ENCODE assay signal across 8 cellular contexts in the genomic region with DNA sequence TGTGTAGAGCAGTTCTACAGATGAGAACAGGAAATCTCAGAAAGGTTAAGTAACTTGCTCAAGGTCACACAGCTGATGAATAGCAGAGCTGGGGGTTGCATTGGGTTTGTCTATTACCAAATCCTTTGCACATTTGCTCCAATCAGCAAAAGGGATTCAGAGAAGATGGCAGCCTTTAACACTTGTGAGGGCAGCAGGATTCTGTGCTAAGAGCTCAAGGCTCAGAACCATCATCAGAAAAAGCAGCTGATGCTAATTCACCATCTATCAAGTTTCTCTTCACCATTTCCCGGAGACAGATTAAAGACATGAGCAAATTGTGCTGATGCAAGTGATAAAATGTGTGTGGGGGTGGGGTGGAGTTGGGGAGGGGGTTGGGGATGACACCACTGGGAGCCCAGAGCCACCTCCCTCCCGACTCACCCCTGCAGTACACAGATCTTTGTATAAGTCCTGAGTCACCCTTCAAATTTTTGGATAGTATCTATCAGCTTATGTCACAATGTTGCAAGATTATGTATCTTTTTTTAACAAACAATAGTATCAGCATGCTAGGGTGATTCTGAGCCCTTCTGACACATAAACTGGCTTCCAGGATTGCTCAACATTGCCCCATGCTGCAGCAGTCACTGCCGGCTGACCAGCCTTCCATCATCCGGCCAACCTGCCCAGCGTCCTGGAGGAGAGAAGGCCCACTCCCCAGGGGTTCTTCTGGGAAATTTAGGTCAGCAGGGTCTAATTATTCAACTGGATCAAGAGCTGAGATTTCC. TPM values are rescaled to one million over a fixed set of nuclear protein-coding genes. Genes with fewer than 3 reads are reported as not detected.
DNase-seq lines count a peak whose midpoint lies in the region; ATAC-seq and TF ChIP-seq lines count a peak whose summit lies in the region.

No MANE protein-coding gene starts in this region.

- H3K9me3 ChIP-seq in body of pancreas (no peaks in the 10 kb centered on the region), uterus (peaks cover 0 to 19% of the 10 kb centered on the region in 2 donors), MM.1S (replicated peaks; ENCODE audit: insufficient read depth, low read length) (no peaks in the 10 kb centered on the region), Karpas-422 (ENCODE audit: low read length) (peaks cover 5% of the 10 kb centered on the region)

- TF ChIP-seq CTCF in body of pancreas (IDR thresholded peaks at IDR 0.05) (no peak), lower leg skin (IDR thresholded peaks at IDR 0.05) (no peak), uterus (IDR thresholded peaks at IDR 0.05) (no peak), MM.1S (IDR thresholded peaks at IDR 0.05; ENCODE audit: low read length) (no peak)

- H3K36me3 ChIP-seq in body of pancreas (replicated peaks in 1 of 2; ENCODE audit: insufficient read depth in 1 of 2, low read depth in 2 of 2), result no peaks in the 10 kb centered on the region
- no peaks in the 10 kb centered on the region for H3K36me3 ChIP-seq in uterus
- no peaks in the 10 kb centered on the region for H3K36me3 ChIP-seq in MM.1S (replicated peaks; ENCODE audit: insufficient read depth, low read length)
- no peaks in the 10 kb centered on the region for H3K36me3 ChIP-seq in Karpas-422 (ENCODE audit: insufficient read depth, low read length)

- TF ChIP-seq POLR2A in body of pancreas (IDR thresholded peaks at IDR 0.05), result no peak
- TF ChIP-seq POLR2A in lower leg skin (IDR thresholded peaks at IDR 0.05), result no peak
- no peak for TF ChIP-seq POLR2A in uterus (IDR thresholded peaks at IDR 0.05)

- H3K4me1 ChIP-seq in body of pancreas, result peaks cover 34% of the 10 kb centered on the region
- H3K4me1 ChIP-seq in uterus, result no peaks in the 10 kb centered on the region
- H3K4me1 ChIP-seq in MM.1S (ENCODE audit: low read length), result peaks cover 25% of the 10 kb centered on the region
- H3K4me1 ChIP-seq in Karpas-422 (ENCODE audit: low read length), result no peaks in the 10 kb centered on the region

- DNase-seq in Right ventricle myocardium inferior (ENCODE audit: missing footprints) (no peak), cardiac septum (ENCODE audit: low spot score) (no peak), body of pancreas (peak; percentile 47 to 72 (median 56)), lower leg skin (ENCODE audit: low spot score in 2 of 2) (peak; percentile 80 to 94), uterus (peak; percentile 71 to 87), NCI-H2196 (lab: John Stamatoyannopoulos, UW; ENCODE audit: unreplicated experiment) (no peak), MM.1S (no peak), Karpas-422 (no peak)

- H3K9ac ChIP-seq in MM.1S (ENCODE audit: low read length), result no peak overlapping the region
- no peak overlapping the region for H3K9ac ChIP-seq in Karpas-422 (ENCODE audit: low read length)

- H3K4me3 ChIP-seq in body of pancreas, result no peak overlapping the region
- H3K4me3 ChIP-seq in lower leg skin (ENCODE audit: low read depth, poor library complexity, severe bottlenecking), result no peak overlapping the region
- no peak overlapping the region for H3K4me3 ChIP-seq in uterus
- no peak overlapping the region for H3K4me3 ChIP-seq in MM.1S (ENCODE audit: low read length)
- no peak overlapping the region for H3K4me3 ChIP-seq in Karpas-422 (ENCODE audit: low read length)

- intact Hi-C loops in Right ventricle myocardium inferior (cut with DNase I), result loop anchor here (1.0 to 2.0 kb wide), 2 partner anchors 165 to 201 kb away; no protein-coding TSS in a partner anchor
- intact Hi-C loops in cardiac septum (cut with DNase I), result loop anchor here (1.0 to 5.0 kb wide), 3 partner anchors 147 to 201 kb away; no protein-coding TSS in a partner anchor
- intact Hi-C loops in body of pancreas (cut with DNase I), result loop anchor here (10.0 kb wide), 2 partner anchors 165 to 195 kb away; no protein-coding TSS in a partner anchor
- intact Hi-C loops in lower leg skin (cut with DNase I; ENCODE audit: low total_unique reads), result loop anchor here (2.0 to 10.0 kb wide), 3 partner anchors 165 to 295 kb away; partner anchors contain the start of gene TMEM201
- intact Hi-C loops in uterus (cut with DNase I; ENCODE audit: low total_unique reads), result loop anchor here (10.0 kb wide), 1 partner anchor 165 kb away; no protein-coding TSS in a partner anchor

- WGBS in body of pancreas, 2 donors, result 19 to 29% methylated on average over 5 of the region's 5 CpGs
- WGBS in lower leg skin, 2 donors, result 23 to 38% methylated on average over 5 of the region's 5 CpGs

- H3K27me3 ChIP-seq in body of pancreas (no peaks in the 10 kb centered on the region), uterus (no peaks in the 10 kb centered on the region), MM.1S (replicated peaks; ENCODE audit: insufficient read depth, low read length) (0 out of 2 replicates have a peak, but pooled peaks cover 3% of the 10 kb centered on the region), Karpas-422 (ENCODE audit: low read length) (no peaks in the 10 kb centered on the region)

- no peak overlapping the region for H2AFZ ChIP-seq in MM.1S (ENCODE audit: low read length)
- H2AFZ ChIP-seq in Karpas-422 (ENCODE audit: low read length), result no peak overlapping the region

- ATAC-seq in Right ventricle myocardium inferior (peak; percentile 69), body of pancreas (peak; percentile 34)

- peak overlapping the region; percentile 23 to 78 (median 44) for H3K27ac ChIP-seq in body of pancreas
- peak overlapping the region; percentile 95 for H3K27ac ChIP-seq in uterus
- H3K27ac ChIP-seq in MM.1S (ENCODE audit: low read length), result no peak overlapping the region
- H3K27ac ChIP-seq in Karpas-422 (ENCODE audit: low read length), result no peak overlapping the region

- H3F3A ChIP-seq in MM.1S (ENCODE audit: insufficient read depth, low read length), result 0 out of 2 replicates have a peak, but pooled peaks cover 9% of the 10 kb centered on the region

- H3K4me2 ChIP-seq in MM.1S (ENCODE audit: low read depth, low read length) (no peak overlapping the region), Karpas-422 (ENCODE audit: low read depth, low read length, poor library complexity, severe bottlenecking) (no peak overlapping the region)

- H3K79me2 ChIP-seq in MM.1S (ENCODE audit: low read length) (peaks cover 7% of the 10 kb centered on the region), Karpas-422 (ENCODE audit: low read length) (no peaks in the 10 kb centered on the region)

- H4K20me1 ChIP-seq in MM.1S (ENCODE audit: insufficient read depth, low read length), result no peaks in the 10 kb centered on the region
- no peaks in the 10 kb centered on the region for H4K20me1 ChIP-seq in Karpas-422 (ENCODE audit: insufficient read depth, low read depth, low read length)

- no peaks in the 10 kb centered on the region for H3K9me2 ChIP-seq in MM.1S (replicated peaks; ENCODE audit: insufficient read depth, low read length)
- no peaks in the 10 kb centered on the region for H3K9me2 ChIP-seq in Karpas-422 (replicated peaks; ENCODE audit: insufficient read depth, low read length)

RNA-seq across cellular contexts. Expression of gene SPSB1, which starts 2.8 kb away (rescaled TPM):
- 16.5 TPM for total RNA-seq in Right ventricle myocardium inferior
- 12.9 TPM for total RNA-seq in cardiac septum
- 10 to 100 TPM; 14.5 to 16.5 TPM for total RNA-seq in body of pancreas
- 10 to 100 TPM; 25.3 to 75.5 (median 45.3) TPM for total RNA-seq in lower leg skin
- 10 to 100 TPM; 12.3 to 29.6 (median 20.7) TPM for total RNA-seq in uterus
- total RNA-seq in Karpas-422 (2014; rRNA removed; shearing (Covaris generic); ENCODE audit: low replicate concordance), result not detected in 2 replicates

RNA-seq across cellular contexts. Expression of gene H6PD, which starts 55.3 kb away (rescaled TPM):
- total RNA-seq in Right ventricle myocardium inferior (18.7 TPM), cardiac septum (28.9 TPM), body of pancreas (10 to 100 TPM; 24.1 to 35.6 TPM), lower leg skin (10 to 100 TPM; 65.5 to 98.7 (median 87.8) TPM), uterus (100 to 1,000 TPM in 1 of 4 donors, 10 to 100 TPM in 3; 28.4 to 107 (median 49.7) TPM)
- 21.3 and 21.6 TPM in 2 replicates for total RNA-seq in Karpas-422 (2014; rRNA removed; shearing (Covaris generic); ENCODE audit: low replicate concordance)

Comparison
In these comparisons a context has a peak if more than half of its experiments do, and no peak if none do; other contexts are left out.
1. DNase-seq: peak in body of pancreas (4 of 4), lower leg skin (2 of 2) and uterus (2 of 2); none in Right ventricle myocardium inferior (single experiment), cardiac septum (single experiment), NCI-H2196 (single experiment), MM.1S (single experiment) and Karpas-422 (single experiment).
2. H3K27ac ChIP-seq: peak in body of pancreas (4 of 4) and uterus (2 of 2); none in MM.1S (single experiment) and Karpas-422 (single experiment).
3. RNA of gene SPSB1, which starts 2.8 kb away (total RNA-seq): 25.3 to 75.5 TPM in lower leg skin, 12.3 to 29.6 TPM in uterus, 16.5 TPM in Right ventricle myocardium inferior (single experiment), 14.5 to 16.5 TPM in body of pancreas and 12.9 TPM in cardiac septum (single experiment); not detected in Karpas-422; every median in the first group is over 10 times any median in the second.